ENCODE assay signal across 8 cellular contexts in genomic region chr2:203535078-203535783, GRCh38.
DNase-seq lines count a peak whose midpoint lies in the region; ATAC-seq lines count a peak whose summit lies in the region.

A gene with protein sequence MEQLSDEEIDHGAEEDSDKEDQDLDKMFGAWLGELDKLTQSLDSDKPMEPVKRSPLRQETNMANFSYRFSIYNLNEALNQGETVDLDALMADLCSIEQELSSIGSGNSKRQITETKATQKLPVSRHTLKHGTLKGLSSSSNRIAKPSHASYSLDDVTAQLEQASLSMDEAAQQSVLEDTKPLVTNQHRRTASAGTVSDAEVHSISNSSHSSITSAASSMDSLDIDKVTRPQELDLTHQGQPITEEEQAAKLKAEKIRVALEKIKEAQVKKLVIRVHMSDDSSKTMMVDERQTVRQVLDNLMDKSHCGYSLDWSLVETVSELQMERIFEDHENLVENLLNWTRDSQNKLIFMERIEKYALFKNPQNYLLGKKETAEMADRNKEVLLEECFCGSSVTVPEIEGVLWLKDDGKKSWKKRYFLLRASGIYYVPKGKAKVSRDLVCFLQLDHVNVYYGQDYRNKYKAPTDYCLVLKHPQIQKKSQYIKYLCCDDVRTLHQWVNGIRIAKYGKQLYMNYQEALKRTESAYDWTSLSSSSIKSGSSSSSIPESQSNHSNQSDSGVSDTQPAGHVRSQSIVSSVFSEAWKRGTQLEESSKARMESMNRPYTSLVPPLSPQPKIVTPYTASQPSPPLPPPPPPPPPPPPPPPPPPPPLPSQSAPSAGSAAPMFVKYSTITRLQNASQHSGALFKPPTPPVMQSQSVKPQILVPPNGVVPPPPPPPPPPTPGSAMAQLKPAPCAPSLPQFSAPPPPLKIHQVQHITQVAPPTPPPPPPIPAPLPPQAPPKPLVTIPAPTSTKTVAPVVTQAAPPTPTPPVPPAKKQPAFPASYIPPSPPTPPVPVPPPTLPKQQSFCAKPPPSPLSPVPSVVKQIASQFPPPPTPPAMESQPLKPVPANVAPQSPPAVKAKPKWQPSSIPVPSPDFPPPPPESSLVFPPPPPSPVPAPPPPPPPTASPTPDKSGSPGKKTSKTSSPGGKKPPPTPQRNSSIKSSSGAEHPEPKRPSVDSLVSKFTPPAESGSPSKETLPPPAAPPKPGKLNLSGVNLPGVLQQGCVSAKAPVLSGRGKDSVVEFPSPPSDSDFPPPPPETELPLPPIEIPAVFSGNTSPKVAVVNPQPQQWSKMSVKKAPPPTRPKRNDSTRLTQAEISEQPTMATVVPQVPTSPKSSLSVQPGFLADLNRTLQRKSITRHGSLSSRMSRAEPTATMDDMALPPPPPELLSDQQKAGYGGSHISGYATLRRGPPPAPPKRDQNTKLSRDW (minus strand): TSS chr2:203535301. CDS start chr2:203495353, 39,948 bp downstream.

- ATAC-seq in GM18498 (IDR thresholded peaks at IDR 0.05; ENCODE audit: unreplicated experiment) = peak; percentile 81
- ATAC-seq in HG03108 (IDR thresholded peaks at IDR 0.05; ENCODE audit: unreplicated experiment) = peak; percentile 73
- ATAC-seq in GM18870 (IDR thresholded peaks at IDR 0.05; ENCODE audit: unreplicated experiment) = no peak

- peaks cover 16% of the 10 kb centered on the region for H3K9me3 Mint-ChIP-seq in dendritic cell treated with granulocyte-macrophage colony-stimulating factor and Interleukin-4, amounts not matched to agents 40 ng/mL and 50 ng/mL, for 4 days

- H3K4me1 Mint-ChIP-seq in dendritic cell treated with granulocyte-macrophage colony-stimulating factor and Interleukin-4, amounts not matched to agents 40 ng/mL and 50 ng/mL, for 4 days (ENCODE audit: low read depth) = peaks cover 26% of the 10 kb centered on the region

- H3K4me3 Mint-ChIP-seq in dendritic cell treated with granulocyte-macrophage colony-stimulating factor and Interleukin-4, amounts not matched to agents 40 ng/mL and 50 ng/mL, for 4 days = peak within 1 kb of the TSS; percentile 84

- peaks cover 49% of the 10 kb centered on the region for H3K27me3 Mint-ChIP-seq in dendritic cell treated with granulocyte-macrophage colony-stimulating factor and Interleukin-4, amounts not matched to agents 40 ng/mL and 50 ng/mL, for 4 days

- peaks cover 16% of the 10 kb centered on the region for H3K36me3 Mint-ChIP-seq in dendritic cell treated with granulocyte-macrophage colony-stimulating factor and Interleukin-4, amounts not matched to agents 40 ng/mL and 50 ng/mL, for 4 days (ENCODE audit: low read depth)

- peak within 1 kb of the TSS; percentile 91 for H3K27ac Mint-ChIP-seq in dendritic cell treated with granulocyte-macrophage colony-stimulating factor and Interleukin-4, amounts not matched to agents 40 ng/mL and 50 ng/mL, for 4 days

- DNase-seq in NCI-H510A treated with DMSO at 0.1 percent for 48 hours (lab: John Stamatoyannopoulos, UW) = peak; percentile 86
- DNase-seq in activated CD4-positive, alpha-beta T cell treated with anti-CD3 and anti-CD28 coated beads, Interleukin-2, amount 50 U/mL, for 1 hour = peak; percentile 53
- peak; percentile 94 for DNase-seq in left kidney (ENCODE audit: low read depth, low spot score)
- DNase-seq in stimulated activated CD4-positive, alpha-beta T cell treated with anti-CD3 and anti-CD28 coated beads, Interleukin-1b, Interleukin-23, amount 100 ng/mL, for 24 hours (ENCODE audit: low read depth in 4 of 4, low spot score in 1 of 4) = peak; percentile 27 to 70 (median 44)

- intact Hi-C loops in dendritic cell treated with granulocyte-macrophage colony-stimulating factor and Interleukin-4, amounts not matched to agents 40 ng/mL and 50 ng/mL, for 4 days (cut with micrococcal nuclease) = loop anchor here (5.0 kb wide), 1 partner anchor 117 kb away; no protein-coding TSS in a partner anchor
